In the genomic region with DNA sequence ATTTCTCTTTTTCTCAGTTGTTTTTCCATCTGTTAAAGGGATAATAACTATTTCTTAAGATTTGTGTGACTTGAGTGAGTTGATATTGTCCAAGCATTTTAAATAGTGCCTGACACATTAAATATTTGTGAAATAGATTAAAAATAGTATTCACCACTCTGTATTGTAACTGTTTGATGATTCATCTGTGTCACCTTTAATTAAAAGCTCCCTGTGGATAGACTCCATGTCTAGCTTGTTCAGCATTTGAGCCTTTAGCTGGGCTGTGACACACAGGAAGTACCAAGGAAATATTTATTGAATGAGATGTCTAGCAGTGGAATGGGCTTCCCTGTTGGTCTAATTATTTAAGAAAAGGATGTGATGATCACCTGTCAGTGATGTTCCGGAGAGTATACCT, we compare ENCODE assay signal across 10 cellular contexts. TPM values are rescaled to one million over a fixed set of nuclear protein-coding genes. Genes with fewer than 3 reads are reported as not detected.
DNase-seq lines count a peak whose midpoint lies in the region; ATAC-seq and TF ChIP-seq lines count a peak whose summit lies in the region.
"Had no signal": no experiment of that assay in that cellular context is flagged by ENCODE, and none has a peak within 500 bp of the region (broad histone marks: within the 10 kb centered on the region; RNA-seq: fewer than 3 reads in every experiment).

No MANE protein-coding gene starts in this region.

- H3K4me1 Mint-ChIP-seq in stimulated activated naive B cell treated with anti-CD40 and anti-IgM and Interleukin-4, amounts not matched to agents 10 μg/mL and 1 μg/mL and 100 μg/mL, for 72 hours, result peaks cover 15 to 38% of the 10 kb centered on the region in 2 donors

- TF ChIP-seq EP300 in stomach (IDR thresholded peaks at IDR 0.05), result no peak

- no peak overlapping the region for H3K4me3 ChIP-seq in fibroblast of pulmonary artery (replicated peaks; ENCODE audit: low read depth, low read length)
- peak overlapping the region in 1 of 4 donors; percentile 57 for H3K4me3 ChIP-seq in stomach

- TF ChIP-seq POLR2A in stomach (IDR thresholded peaks at IDR 0.05), result no peak

- H3K9me3 ChIP-seq in stomach, result no peaks in the 10 kb centered on the region

- no peak overlapping the region for H3K4me3 Mint-ChIP-seq in stimulated activated naive B cell treated with anti-CD40 and anti-IgM and Interleukin-4, amounts not matched to agents 10 μg/mL and 1 μg/mL and 100 μg/mL, for 72 hours

- TF ChIP-seq CTCF in fibroblast of pulmonary artery (IDR thresholded peaks at IDR 0.05; ENCODE audit: low read length, missing control alignments) (no peak), stomach (IDR thresholded peaks at IDR 0.05) (no peak)

- no peak for ATAC-seq in stimulated activated naive B cell treated with anti-CD40 and anti-IgM and Interleukin-4, amounts not matched to agents 10 μg/mL and 1 μg/mL and 100 μg/mL, for 72 hours (replicated peaks)

- peaks cover 0 to 7% of the 10 kb centered on the region in 2 donors for H3K36me3 Mint-ChIP-seq in stimulated activated naive B cell treated with anti-CD40 and anti-IgM and Interleukin-4, amounts not matched to agents 10 μg/mL and 1 μg/mL and 100 μg/mL, for 72 hours

- no peaks in the 10 kb centered on the region for H3K27me3 ChIP-seq in stomach

- intact Hi-C loops in stomach (cut with DNase I; ENCODE audit: low total_unique reads), result no loop called here

- 88 to 95% (median 92%) methylated on average over 1 of the region's 1 CpG for WGBS in stomach, 5 donors

- DNase-seq in DMS153 (lab: John Stamatoyannopoulos, UW) (peak; percentile 2), DMS153 treated with DMSO at 0.1 percent for 48 hours (lab: John Stamatoyannopoulos, UW; ENCODE audit: unreplicated experiment) (no peak), RPMI8226 (peak; percentile 7), fibroblast of pulmonary artery (ENCODE audit: low read depth) (peak; percentile 23), stomach (no peak), retina (no peak)
- no peak for DNase-seq in activated naive CD4-positive, alpha-beta T cell treated with anti-CD3 and anti-CD28 coated beads, Interleukin-2, amount 50 U/mL, for 16 hours
- DNase-seq in stimulated activated naive B cell treated with anti-CD40 and anti-IgM and Interleukin-4, amounts not matched to agents 10 μg/mL and 1 μg/mL and 100 μg/mL, for 72 hours, result no peak
- DNase-seq: KBM-7 had no signal

- H3K27ac ChIP-seq in stomach, result peak overlapping the region in 4 of 5 donors; percentile 87 to 95 (median 90)
- H3K27ac ChIP-seq: 22Rv1 had no signal

- peaks cover 13 to 29% (median 18%) of the 10 kb centered on the region in 4 donors for H3K4me1 ChIP-seq in stomach

- no peaks in the 10 kb centered on the region for H3K27me3 Mint-ChIP-seq in stimulated activated naive B cell treated with anti-CD40 and anti-IgM and Interleukin-4, amounts not matched to agents 10 μg/mL and 1 μg/mL and 100 μg/mL, for 72 hours

- peaks cover 0 to 2% of the 10 kb centered on the region in 2 donors for H3K9me3 Mint-ChIP-seq in stimulated activated naive B cell treated with anti-CD40 and anti-IgM and Interleukin-4, amounts not matched to agents 10 μg/mL and 1 μg/mL and 100 μg/mL, for 72 hours

- H3K36me3 ChIP-seq in stomach, result no peaks in the 10 kb centered on the region

- no peak overlapping the region for H3K27ac Mint-ChIP-seq in stimulated activated naive B cell treated with anti-CD40 and anti-IgM and Interleukin-4, amounts not matched to agents 10 μg/mL and 1 μg/mL and 100 μg/mL, for 72 hours

RNA-seq across cellular contexts. Expression of gene GLIPR1L2, which starts 1.8 kb away (rescaled TPM):
- not detected for total RNA-seq in stomach
- under 1 TPM; 0.46 to 0.93 (median 0.78) TPM for polyA plus RNA-seq in stomach

RNA-seq across cellular contexts. Expression of gene GLIPR1L1, which starts 54.6 kb away (rescaled TPM):
- total RNA-seq in stomach, result not detected
- not detected for polyA plus RNA-seq in stomach

RNA-seq across cellular contexts. Expression of gene CAPS2, which starts 58.9 kb away (rescaled TPM):
- 10 to 100 TPM in 3 of 5 donors, 1 to 10 TPM in 2; 1.3 to 74.7 (median 16.5) TPM for total RNA-seq in stomach
- polyA plus RNA-seq in stomach, result 1 to 10 TPM; 1.7 to 3.7 (median 1.8) TPM

Comparison
In these comparisons a context has a peak if more than half of its experiments do, and no peak if none do; other contexts are left out.
1. DNase-seq: peak in DMS153 (single experiment), RPMI8226 (single experiment) and fibroblast of pulmonary artery (single experiment); none in DMS153 treated with DMSO at 0.1 percent for 48 hours (single experiment), stomach (single experiment), activated naive CD4-positive, alpha-beta T cell treated with anti-CD3 and anti-CD28 coated beads, Interleukin-2, amount 50 U/mL, for 16 hours (single experiment), stimulated activated naive B cell treated with anti-CD40 and anti-IgM and Interleukin-4, amounts not matched to agents 10 μg/mL and 1 μg/mL and 100 μg/mL, for 72 hours (single experiment) and retina (single experiment).